27 cellular contexts compared by ENCODE assay signal in genomic region chr2:240903191-240904060, GRCh38. TPM values are rescaled to one million over a fixed set of nuclear protein-coding genes. Genes with fewer than 3 reads are reported as not detected.
DNase-seq lines count a peak whose midpoint lies in the region; ATAC-seq, FAIRE-seq and TF ChIP-seq lines count a peak whose summit lies in the region.
"Had no signal": no experiment of that assay in that cellular context is flagged by ENCODE, and none has a peak within 500 bp of the region (broad histone marks: within the 10 kb centered on the region; RNA-seq: fewer than 3 reads in every experiment).

No MANE protein-coding gene starts in this region.

- peaks cover 6% of the 10 kb centered on the region for H3K9me3 Mint-ChIP-seq in chondrocyte (ENCODE audit: low read depth)
- H3K9me3 Mint-ChIP-seq: HFFc6 had no signal

- no peaks in the 10 kb centered on the region for H3K36me3 ChIP-seq in kidney (ENCODE audit: control insufficient read depth in 1 of 2, insufficient read depth in 2 of 2, low read length in 2 of 2)
- H3K36me3 ChIP-seq: SJCRH30 had no signal

- TF ChIP-seq CTCF in chondrocyte (IDR thresholded peaks at IDR 0.05) (no peak), kidney (IDR thresholded peaks at IDR 0.05; ENCODE audit: borderline replicate concordance, extremely low read depth, insufficient read depth) (no peak)

- no peak for FAIRE-seq in kidney (lab: Jason Lieb, UNC)
- FAIRE-seq: D721Med had no signal

- peaks cover 2% of the 10 kb centered on the region for H3K36me3 Mint-ChIP-seq in chondrocyte (ENCODE audit: low read depth)

- no peaks in the 10 kb centered on the region for H3K9me3 ChIP-seq in kidney (ENCODE audit: control insufficient read depth in 1 of 2, low read length in 2 of 2)
- H3K9me3 ChIP-seq: SJCRH30 had no signal

- H3K4me3 ChIP-seq in kidney (ENCODE audit: low read length in 2 of 2) = no peak overlapping the region
- H3K4me3 ChIP-seq: SJCRH30 had no signal

- peaks cover 45% of the 10 kb centered on the region for H3K27me3 Mint-ChIP-seq in chondrocyte (ENCODE audit: low read depth)

- no peak for ATAC-seq in Right ventricle myocardium inferior

- DNase-seq in Right ventricle myocardium inferior (ENCODE audit: missing footprints) = peak; percentile 48
- DNase-seq in cardiac septum (ENCODE audit: low spot score) = no peak
- DNase-seq in chondrocyte (ENCODE audit: low spot score) = peak; percentile 76
- peak; percentile 70 for DNase-seq in kidney
- DNase-seq in NCI-H82 (lab: John Stamatoyannopoulos, UW) = no peak
- DNase-seq in SW 1271 (lab: John Stamatoyannopoulos, UW) = no peak
- no peak for DNase-seq in NCI-H1417 treated with DMSO at 0.1 percent for 48 hours (lab: John Stamatoyannopoulos, UW)
- DNase-seq in caudate nucleus (lab: John Stamatoyannopoulos, UW) = no peak
- DNase-seq: AML-193; DMS79; H7; HFFc6; Karpas-422; MV-4-11; NCI-H1105 treated with DMSO at 0.1 percent for 48 hours; NCI-H1694; NCI-H2081 treated with DMSO at 0.1 percent for 48 hours; NCI-H748 treated with DMSO at 0.1 percent for 48 hours; NK-92 treated with Interleukin-12 subunit alpha and Interleukin-12 subunit beta, amount 100 ng/mL, for 24 hours; SJCRH30; T-helper 1 cell had no signal

- H3K4me3 Mint-ChIP-seq in chondrocyte (ENCODE audit: unreplicated experiment) = no peak overlapping the region
- H3K4me3 Mint-ChIP-seq: HFFc6 had no signal

- no peak overlapping the region for H3K9ac ChIP-seq in kidney (ENCODE audit: low read length in 2 of 2)

- no peak overlapping the region for H3K27ac Mint-ChIP-seq in chondrocyte (ENCODE audit: unreplicated experiment)
- H3K27ac Mint-ChIP-seq: HFFc6 had no signal

- intact Hi-C loops in Right ventricle myocardium inferior (cut with DNase I) (no loop called here), cardiac septum (cut with DNase I) (no loop called here), kidney (cut with DNase I) (no loop called here)

- H3K27ac ChIP-seq in kidney (ENCODE audit: low read depth in 2 of 2, low read length in 2 of 2) (no peak overlapping the region), caudate nucleus (ENCODE audit: low read depth, low read length) (no peak overlapping the region)
- H3K27ac ChIP-seq: C4-2B, SJCRH30 had no signal

- peaks cover 0 to 2% of the 10 kb centered on the region in 2 donors for H3K4me1 ChIP-seq in kidney (ENCODE audit: control insufficient read depth in 1 of 2, insufficient read depth in 1 of 2, low read depth in 1 of 2, low read length in 2 of 2)

- H3K4me1 Mint-ChIP-seq in chondrocyte (ENCODE audit: low read depth) = no peaks in the 10 kb centered on the region

RNA-seq across cellular contexts. Expression of gene CROCC2, which starts 2.7 kb away (rescaled TPM):
- total RNA-seq in Right ventricle myocardium inferior (not detected), cardiac septum (not detected), chondrocyte (not detected in 3 replicates), kidney (0.13 TPM)
- polyA plus RNA-seq in kidney (ENCODE audit: insufficient read depth, low read depth, low replicate concordance) = not detected
- total RNA-seq: A172, HFFc6, M059J, NCI-H460 had no signal
- polyA plus RNA-seq: AG04450 had no signal

RNA-seq across cellular contexts. Expression of gene MAB21L4, which starts 7.5 kb away (rescaled TPM):
- total RNA-seq in Right ventricle myocardium inferior (not detected), cardiac septum (not detected), chondrocyte (not detected in 3 replicates), kidney (6.1 TPM)
- polyA plus RNA-seq in kidney (ENCODE audit: insufficient read depth, low read depth, low replicate concordance) = 28.5 TPM
- total RNA-seq: A172, H7, HFFc6, M059J, NCI-H460 had no signal
- polyA plus RNA-seq: AG04450 had no signal

RNA-seq across cellular contexts. Expression of gene AGXT, which starts 34.8 kb away (rescaled TPM):
- total RNA-seq in Right ventricle myocardium inferior (not detected), cardiac septum (not detected), chondrocyte (not detected in 3 replicates), kidney (0.09 TPM)
- polyA plus RNA-seq in kidney (ENCODE audit: insufficient read depth, low read depth, low replicate concordance) = 12.5 TPM
- total RNA-seq: A172, H7, HFFc6, M059J, NCI-H460 had no signal
- polyA plus RNA-seq: AG04450 had no signal

Comparison
In these comparisons a context has a peak if more than half of its experiments do, and no peak if none do; other contexts are left out.
1. DNase-seq: peak in Right ventricle myocardium inferior (single experiment), chondrocyte (single experiment) and kidney (single experiment); none in cardiac septum (single experiment), NCI-H82 (single experiment), SW 1271 (0 of 2), NCI-H1417 treated with DMSO at 0.1 percent for 48 hours (single experiment) and caudate nucleus (0 of 61).